8 cellular contexts compared by ENCODE assay signal in the genomic region with DNA sequence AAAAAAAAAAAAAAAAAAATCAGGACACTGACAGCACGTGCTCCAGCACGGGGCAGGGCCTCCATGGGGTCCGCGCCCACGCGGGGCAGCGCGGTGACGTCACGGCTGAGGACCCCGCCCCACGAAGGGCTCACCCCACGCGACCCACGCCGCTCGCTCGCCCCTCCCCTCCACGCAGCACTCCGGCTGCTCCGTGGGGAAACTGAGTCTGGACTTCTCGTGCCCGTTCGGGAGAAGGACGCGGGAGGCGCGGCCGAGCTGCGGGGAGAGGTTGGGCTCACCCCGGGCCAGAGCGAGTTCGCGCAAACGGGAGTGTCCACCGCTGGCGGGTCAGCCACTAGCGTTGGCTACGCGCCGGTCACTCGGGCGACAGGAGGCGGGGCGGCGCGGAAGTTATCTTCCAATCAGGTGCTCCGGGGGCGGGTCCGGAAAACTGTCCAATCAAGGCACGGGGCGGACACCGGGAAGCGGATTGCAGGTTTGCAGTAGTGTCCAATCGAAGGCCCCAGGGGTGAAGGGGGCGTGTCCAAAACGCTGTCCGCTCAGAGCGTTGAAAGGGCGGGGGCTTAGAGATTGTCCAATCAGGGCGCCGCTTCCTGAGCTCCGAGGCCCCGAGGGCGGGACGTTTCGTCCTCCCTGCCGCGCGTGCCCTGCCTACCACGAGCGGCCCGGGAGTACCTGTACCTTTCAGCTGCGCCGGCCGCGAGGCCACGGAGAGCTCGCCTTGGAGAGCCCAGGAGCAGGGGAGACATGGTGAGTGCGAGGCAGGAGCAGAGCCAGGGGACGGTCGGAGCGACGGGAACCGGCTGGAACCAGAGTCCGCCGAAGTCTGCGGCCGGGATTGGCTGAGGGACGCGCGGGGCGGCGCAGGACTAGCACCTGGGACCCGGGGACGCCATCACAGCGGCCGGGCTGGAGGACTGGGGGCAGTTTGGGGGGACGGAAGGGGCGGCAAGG. TPM values are rescaled to one million over a fixed set of nuclear protein-coding genes. Genes with fewer than 3 reads are reported as not detected.
DNase-seq lines count a peak whose midpoint lies in the region; ATAC-seq, FAIRE-seq and TF ChIP-seq lines count a peak whose summit lies in the region.

A gene (plus strand): TSS at position 633 of the 957 bp plus-strand sequence. CDS start 118 bp downstream, at position 751.

- CTCF ChIA-PET in A673 (lab: Charles Lee) (interaction anchor here (0.5 to 0.7 kb wide), 2 partner anchors 8 to 813 kb away, joined by 4 read pairs; no protein-coding TSS in a partner anchor), activated B cell treated with CpG ODN at 0.5 μM for 24 hours (lab: Charles Lee) (interaction anchor here (0.9 kb wide), 1 partner anchor 13 kb away, joined by 4 read pairs; no protein-coding TSS in a partner anchor)

- TF ChIP-seq CTCF in A673 (conservative IDR thresholded peaks at IDR 0.05; ENCODE audit: low read depth, low read length) (no peak), activated B cell treated with CpG ODN at 0.5 μM for 24 hours (IDR thresholded peaks at IDR 0.05) (no peak)

- DNase-seq in A673 (ENCODE audit: low spot score) = peak; percentile 99
- DNase-seq in NCI-H2227 (lab: John Stamatoyannopoulos, UW; ENCODE audit: unreplicated experiment) = peak; percentile 98
- DNase-seq in activated B cell treated with CpG ODN at 0.5 μM for 24 hours = peak; percentile 89
- DNase-seq in caudate nucleus (lab: John Stamatoyannopoulos, UW) = peak; percentile 89 to 100 (median 99)
- peak; percentile 100 for DNase-seq in iPS-NIHi7 (ENCODE audit: extremely low spot score)
- peak; percentile 100 for DNase-seq in small intestine

- H3K4me1 ChIP-seq in A673 (ENCODE audit: insufficient read depth, low read length, poor library complexity, severe bottlenecking) = no peaks in the 10 kb centered on the region
- peaks cover 0 to 2% of the 10 kb centered on the region in 2 donors for H3K4me1 ChIP-seq in small intestine (ENCODE audit: control insufficient read depth in 2 of 2, insufficient read depth in 1 of 2, low read depth in 1 of 2, low read length in 1 of 2)

- H3K4me3 Mint-ChIP-seq in activated B cell treated with CpG ODN at 0.5 μM for 24 hours = peak within 1 kb of the TSS; percentile 99

- H3K9me3 ChIP-seq in A673 (ENCODE audit: low read depth, low read length, poor library complexity, severe bottlenecking) = peaks cover 7% of the 10 kb centered on the region
- no peaks in the 10 kb centered on the region for H3K9me3 ChIP-seq in small intestine (ENCODE audit: control insufficient read depth, low read depth)

- no peaks in the 10 kb centered on the region for H3K27me3 Mint-ChIP-seq in activated B cell treated with CpG ODN at 0.5 μM for 24 hours

- peaks cover 7% of the 10 kb centered on the region for H3K9me3 Mint-ChIP-seq in activated B cell treated with CpG ODN at 0.5 μM for 24 hours

- peak; percentile 95 for ATAC-seq in GM18867 (IDR thresholded peaks at IDR 0.05; ENCODE audit: unreplicated experiment)
- peak; percentile 89 for ATAC-seq in HG03097 (IDR thresholded peaks at IDR 0.05; ENCODE audit: low FRiP score, unreplicated experiment)
- ATAC-seq in activated B cell treated with CpG ODN at 0.5 μM for 24 hours (ENCODE audit: low read depth) = peak; percentile 99

- H3K36me3 Mint-ChIP-seq in activated B cell treated with CpG ODN at 0.5 μM for 24 hours (ENCODE audit: low read depth) = peaks cover 6% of the 10 kb centered on the region

- 0 to 1% (median 1%) methylated on average over 78 to 100 of the region's 100 CpGs for WGBS in small intestine, 3 donors

- POLR2A ChIA-PET in A673 (lab: Charles Lee; ENCODE audit: low non-redundant PET) (interaction anchor here (0.6 kb wide), 1 partner anchor 50 kb away, joined by 4 read pairs; no protein-coding TSS in a partner anchor), activated B cell treated with CpG ODN at 0.5 μM for 24 hours (lab: Charles Lee) (interaction anchor here (0.5 to 3.0 kb wide), 15 partner anchors 12 to 842 kb away, joined by 3 to 17 read pairs (median 3); a partner anchor contains a TSS)

- H3K36me3 ChIP-seq in A673 (ENCODE audit: insufficient read depth, low read length, poor library complexity, severe bottlenecking) (no peaks in the 10 kb centered on the region), small intestine (ENCODE audit: control insufficient read depth in 2 of 2, insufficient read depth in 2 of 2, low read length in 2 of 2) (no peaks in the 10 kb centered on the region)

- no TSS peak for BruUV-seq in A673 (replicated peaks; lab: Mats Ljungman, UMichigan)

- no peak for FAIRE-seq in small intestine (lab: Jason Lieb, UNC)

- peak within 1 kb of the TSS; percentile 86 for H3K4me3 ChIP-seq in A673 (ENCODE audit: low read depth, low read length, poor library complexity, severe bottlenecking)
- H3K4me3 ChIP-seq in small intestine (ENCODE audit: low read depth in 1 of 2, low read length in 2 of 2) = peak within 1 kb of the TSS; percentile 76 to 82

- H3K27me3 ChIP-seq in A673 (replicated peaks; ENCODE audit: insufficient read depth, low read depth, low read length, poor library complexity) (no peaks in the 10 kb centered on the region), small intestine (ENCODE audit: control insufficient read depth in 2 of 2, insufficient read depth in 2 of 2, low read length in 2 of 2) (no peaks in the 10 kb centered on the region)

- intact Hi-C loops in A673 (cut with micrococcal nuclease; ENCODE audit: unreplicated experiment) = no loop called here
- intact Hi-C loops in activated B cell treated with CpG ODN at 0.5 μM for 24 hours (cut with micrococcal nuclease) = loop anchor here (1.0 to 5.0 kb wide), 5 partner anchors 13 to 862 kb away; a partner anchor contains a TSS

- peaks cover 10% of the 10 kb centered on the region for H3K4me1 Mint-ChIP-seq in activated B cell treated with CpG ODN at 0.5 μM for 24 hours

- H3K27ac ChIP-seq in A673 (ENCODE audit: low read depth, low read length, poor library complexity, severe bottlenecking) (peak within 1 kb of the TSS; percentile 83), caudate nucleus (ENCODE audit: low read depth, low read length) (peak within 1 kb of the TSS; percentile 74), small intestine (ENCODE audit: low read depth in 1 of 2, low read length in 1 of 2) (peak within 1 kb of the TSS; percentile 75 to 81)

- H3K27ac Mint-ChIP-seq in activated B cell treated with CpG ODN at 0.5 μM for 24 hours = peak within 1 kb of the TSS; percentile 87

RNA-seq across cellular contexts. Expression of the gene that starts here (rescaled TPM):
- total RNA-seq in A673 (2021) (5.1 and 5.5 TPM in 2 replicates), activated B cell treated with CpG ODN at 0.5 μM for 24 hours (4.6 and 5.3 TPM in 2 replicates)
- polyA plus RNA-seq in small intestine = 10 to 100 TPM in 2 of 3 donors, 1 to 10 TPM in 1; 4.5 to 19.2 (median 14.6) TPM

Comparison
In these comparisons a context has a peak if more than half of its experiments do, and no peak if none do; other contexts are left out.
1. Peak in every context shown above with its lines: DNase-seq, ATAC-seq, H3K4me3 ChIP-seq and H3K27ac ChIP-seq.